ENCODE assay signal across 22 cellular contexts in the genomic region with DNA sequence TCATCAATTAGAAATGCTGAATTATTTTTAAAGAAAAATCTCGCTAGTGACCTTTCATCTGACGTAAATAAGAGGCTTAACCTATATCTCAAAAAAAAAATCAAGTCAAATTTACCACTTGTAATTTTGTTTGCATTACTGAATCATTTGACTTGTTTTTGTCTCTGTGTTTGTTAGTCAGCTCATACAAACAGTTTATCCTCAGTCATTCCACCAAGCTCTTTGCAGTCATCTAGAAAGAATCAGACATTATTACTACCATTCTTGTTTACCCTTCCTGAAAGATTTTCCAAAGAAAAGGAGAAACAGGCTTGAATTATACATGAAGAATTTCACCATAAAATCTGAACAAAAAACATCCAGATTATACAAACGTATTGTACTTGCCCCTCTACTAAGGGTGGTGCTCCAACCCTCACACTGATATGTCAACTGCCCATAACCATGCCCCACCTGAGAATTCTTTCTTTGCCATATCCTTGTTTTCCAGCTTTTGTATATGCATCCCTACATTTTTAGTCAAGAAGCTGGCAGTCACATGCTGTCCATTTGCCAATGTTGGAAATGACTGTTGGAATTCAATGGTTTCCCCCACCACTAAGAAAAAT.
DNase-seq lines count a peak whose midpoint lies in the region; ATAC-seq, FAIRE-seq and TF ChIP-seq lines count a peak whose summit lies in the region.
"Had no signal": no experiment of that assay in that cellular context is flagged by ENCODE, and none has a peak within 500 bp of the region (broad histone marks: within the 10 kb centered on the region; RNA-seq: fewer than 3 reads in every experiment).

No MANE protein-coding gene starts in this region.

- TF ChIP-seq EP300 in A549 (IDR thresholded peaks at IDR 0.05) = no peak

- H3K36me3 ChIP-seq in SJSA1 (no peaks in the 10 kb centered on the region), parathyroid adenoma (ENCODE audit: control insufficient read depth, insufficient read depth, low read length) (no peaks in the 10 kb centered on the region), mammary epithelial cell (ENCODE audit: insufficient read depth, low read length) (no peaks in the 10 kb centered on the region)
- H3K36me3 ChIP-seq: BE2C, HAP-1 had no signal

- peak overlapping the region; percentile 49 for H3K4me2 ChIP-seq in A549
- no peak overlapping the region for H3K4me2 ChIP-seq in parathyroid adenoma (ENCODE audit: low read length)
- no peak overlapping the region for H3K4me2 ChIP-seq in mammary epithelial cell (ENCODE audit: insufficient read depth, low read depth, low read length)

- ATAC-seq in A549 = peak in 1 of 2 experiments; percentile 79; a peak in 3 of 6 replicates

- TF ChIP-seq CTCF in A549 (IDR thresholded peaks at IDR 0.05) (no peak), parathyroid adenoma (IDR thresholded peaks at IDR 0.05) (no peak), mammary epithelial cell (conservative IDR thresholded peaks at IDR 0.05 in 1 of 2, IDR thresholded peaks at IDR 0.05 in 1 of 2; ENCODE audit: extremely low read depth in 1 of 2, insufficient read depth in 1 of 2, low read depth in 1 of 2, low read length in 2 of 2) (no peak)

- H3K27me3 ChIP-seq in SJSA1 (replicated peaks) (no peaks in the 10 kb centered on the region), parathyroid adenoma (ENCODE audit: control insufficient read depth, insufficient read depth, low read length) (no peaks in the 10 kb centered on the region), mammary epithelial cell (ENCODE audit: insufficient read depth, low read length) (no peaks in the 10 kb centered on the region)
- H3K27me3 ChIP-seq: BE2C had no signal

- no peak for FAIRE-seq in A549 (lab: Jason Lieb, UNC)
- FAIRE-seq in H54 (lab: Jason Lieb, UNC) = peak; percentile 15
- FAIRE-seq: GM12892, H1 had no signal

- dilution Hi-C loops in mammary epithelial cell (cut with HindIII; ENCODE audit: low sequenced_read_pairs) = loop anchor here (10.0 kb wide), 1 partner anchor 71 kb away; no protein-coding TSS in a partner anchor

- peaks cover 25% of the 10 kb centered on the region for H3K4me1 ChIP-seq in A549
- H3K4me1 ChIP-seq in SJSA1 (replicated peaks) = peaks cover 16% of the 10 kb centered on the region
- H3K4me1 ChIP-seq in parathyroid adenoma = peaks cover 9% of the 10 kb centered on the region
- H3K4me1 ChIP-seq in mammary epithelial cell (ENCODE audit: insufficient read depth, low read length) = no peaks in the 10 kb centered on the region
- H3K4me1 ChIP-seq: BE2C, HAP-1 had no signal

- DNase-seq in A549 (ENCODE audit: low read depth in 1 of 2, low spot score in 1 of 2) (peak in 1 of 2 experiments; percentile 37), H54 (ENCODE audit: insufficient read length, low spot score) (no peak), SJSA1 (ENCODE audit: low read depth in 1 of 2, low spot score in 2 of 2) (peak in 1 of 2 experiments; percentile 34), mammary epithelial cell (no peak), DMS79 (lab: John Stamatoyannopoulos, UW) (no peak), SHP77 (lab: John Stamatoyannopoulos, UW) (no peak)
- DNase-seq: BE2C; C1 segment of cervical spinal cord; CD4-positive, CD25-positive, alpha-beta regulatory T cell; CD8-positive, alpha-beta memory T cell; COR-L47; DMS 273 treated with DMSO at 0.1 percent for 48 hours; DMS53; GDM1; Karpas-422; KBM-7 had no signal

- peak overlapping the region; percentile 9 for H2AFZ ChIP-seq in parathyroid adenoma
- no peak overlapping the region for H2AFZ ChIP-seq in mammary epithelial cell (ENCODE audit: low read depth, low read length)

- no peaks in the 10 kb centered on the region for H4K20me1 ChIP-seq in mammary epithelial cell (ENCODE audit: insufficient read depth, low read length)

- in situ Hi-C loops in mammary epithelial cell (cut with MboI; ENCODE audit: low sequenced_read_pairs in 2 of 2) = no loop called here

- no peak for TF ChIP-seq RAD21 in A549 (conservative IDR thresholded peaks at IDR 0.05 in 1 of 2, IDR thresholded peaks at IDR 0.05 in 1 of 2)

- H3K27ac ChIP-seq in A549 = no peak overlapping the region
- H3K27ac ChIP-seq in SJSA1 = peak overlapping the region; percentile 16; the same call in 1 of the 2 replicates
- H3K27ac ChIP-seq in parathyroid adenoma = no peak overlapping the region
- H3K27ac ChIP-seq in mammary epithelial cell (ENCODE audit: insufficient read depth, low read depth, low read length) = no peak overlapping the region
- H3K27ac ChIP-seq: 22Rv1, HL-60 had no signal

- WGBS in A549 (ENCODE audit: missing lambda C conversion rate) = 32% methylated on average over 3 of the region's 3 CpGs
- 100% methylated on average over 3 of the region's 3 CpGs for WGBS in mammary epithelial cell (ENCODE audit: low coverage, missing lambda C conversion rate)

- no peak overlapping the region for H3K4me3 ChIP-seq in A549
- no peak overlapping the region for H3K4me3 ChIP-seq in SJSA1
- H3K4me3 ChIP-seq in parathyroid adenoma (ENCODE audit: low read depth, low read length) = no peak overlapping the region
- no peak overlapping the region for H3K4me3 ChIP-seq in mammary epithelial cell (replicated peaks in 1 of 3; ENCODE audit: insufficient read depth in 1 of 3, low read depth in 2 of 3, low read length in 3 of 3)
- H3K4me3 ChIP-seq: HAP-1 had no signal

- H3K9ac ChIP-seq in parathyroid adenoma = no peak overlapping the region
- no peak overlapping the region for H3K9ac ChIP-seq in mammary epithelial cell (ENCODE audit: insufficient read depth, low read length)

- no peak for TF ChIP-seq POLR2A in A549 (IDR thresholded peaks at IDR 0.05; ENCODE audit: low read length)
- TF ChIP-seq POLR2A in H54 (IDR thresholded peaks at IDR 0.05; ENCODE audit: low read depth, low read length) = no peak

- no peaks in the 10 kb centered on the region for H3K9me3 ChIP-seq in A549
- H3K9me3 ChIP-seq in SJSA1 (replicated peaks) = no peaks in the 10 kb centered on the region
- no peaks in the 10 kb centered on the region for H3K9me3 ChIP-seq in parathyroid adenoma (ENCODE audit: control insufficient read depth, low read length)
- no peaks in the 10 kb centered on the region for H3K9me3 ChIP-seq in mammary epithelial cell (replicated peaks; ENCODE audit: insufficient read depth, low read length)
- H3K9me3 ChIP-seq: BE2C, HAP-1 had no signal

- H3K79me2 ChIP-seq in parathyroid adenoma (peaks cover 4% of the 10 kb centered on the region), mammary epithelial cell (ENCODE audit: insufficient read depth, low read length) (no peaks in the 10 kb centered on the region)

- intact Hi-C loops in mammary epithelial cell (cut with micrococcal nuclease) = no loop called here

- no TSS peak for BruUV-seq in mammary epithelial cell (replicated peaks; lab: Mats Ljungman, UMichigan)

- CTCF ChIA-PET in A549 (lab: Yijun Ruan, JAX) = interaction anchor here (0.5 kb wide), 1 partner anchor 782 kb away, joined by 3 read pairs; no protein-coding TSS in a partner anchor
- CTCF ChIA-PET in mammary epithelial cell (lab: Charles Lee; ENCODE audit: low non-redundant PET) = no interaction called here

- POLR2A ChIA-PET in A549 (lab: Yijun Ruan, JAX) = no interaction called here

TF ChIP-seq in A549, 52 proteins besides CTCF, POLR2A, EP300 and RAD21:
- TF ChIP-seq NPAS2 (CRISPR knock-in tag; IDR thresholded peaks at IDR 0.05; ENCODE audit: borderline replicate concordance) (no peak), GATA3 (IDR thresholded peaks at IDR 0.05; ENCODE audit: borderline replicate concordance) (peak; percentile 47; the same call in 1 of the 2 replicates), FOSL2 (IDR thresholded peaks at IDR 0.05) (no peak), FOSL2 (CRISPR knock-in tag; IDR thresholded peaks at IDR 0.05) (peak; percentile 53), NFE2L2 (conservative IDR thresholded peaks at IDR 0.05; ENCODE audit: low read length) (no peak), SREBF2 (IDR thresholded peaks at IDR 0.05) (no peak)
